Comparison of ENCODE assay signal across 1 cellular context in the genomic region with DNA sequence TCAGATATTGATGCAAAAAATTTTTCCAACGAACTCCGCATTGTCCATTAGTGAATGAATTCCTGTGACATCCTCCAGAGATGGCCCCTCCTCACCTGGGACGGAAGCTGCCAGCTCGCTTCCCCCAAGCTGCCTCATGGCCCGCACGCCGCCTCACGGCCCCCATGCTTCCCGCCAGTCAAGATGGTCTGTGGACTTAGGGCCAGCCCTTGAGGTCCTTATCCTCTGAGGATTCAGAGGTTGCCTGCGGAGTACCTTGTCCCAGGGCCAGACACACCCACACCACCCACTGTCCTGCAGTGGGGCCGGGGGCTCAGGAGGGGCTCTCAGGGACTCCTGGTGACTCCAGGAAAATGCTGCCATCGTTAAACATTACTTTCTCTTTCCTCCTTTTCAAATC.
TF ChIP-seq lines count a peak whose summit lies in the region.

No MANE protein-coding gene starts in this region.

TF ChIP-seq in K562, 482 proteins besides CTCF, POLR2A, EP300 and RAD21 (continued from another document):
- TF ChIP-seq, protein P1, sequence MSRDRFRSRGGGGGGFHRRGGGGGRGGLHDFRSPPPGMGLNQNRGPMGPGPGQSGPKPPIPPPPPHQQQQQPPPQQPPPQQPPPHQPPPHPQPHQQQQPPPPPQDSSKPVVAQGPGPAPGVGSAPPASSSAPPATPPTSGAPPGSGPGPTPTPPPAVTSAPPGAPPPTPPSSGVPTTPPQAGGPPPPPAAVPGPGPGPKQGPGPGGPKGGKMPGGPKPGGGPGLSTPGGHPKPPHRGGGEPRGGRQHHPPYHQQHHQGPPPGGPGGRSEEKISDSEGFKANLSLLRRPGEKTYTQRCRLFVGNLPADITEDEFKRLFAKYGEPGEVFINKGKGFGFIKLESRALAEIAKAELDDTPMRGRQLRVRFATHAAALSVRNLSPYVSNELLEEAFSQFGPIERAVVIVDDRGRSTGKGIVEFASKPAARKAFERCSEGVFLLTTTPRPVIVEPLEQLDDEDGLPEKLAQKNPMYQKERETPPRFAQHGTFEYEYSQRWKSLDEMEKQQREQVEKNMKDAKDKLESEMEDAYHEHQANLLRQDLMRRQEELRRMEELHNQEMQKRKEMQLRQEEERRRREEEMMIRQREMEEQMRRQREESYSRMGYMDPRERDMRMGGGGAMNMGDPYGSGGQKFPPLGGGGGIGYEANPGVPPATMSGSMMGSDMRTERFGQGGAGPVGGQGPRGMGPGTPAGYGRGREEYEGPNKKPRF (IDR thresholded peaks at IDR 0.05; ENCODE audit: low read depth, low read length), result no peak
